ENCODE assay signal across 24 cellular contexts in the genomic region with DNA sequence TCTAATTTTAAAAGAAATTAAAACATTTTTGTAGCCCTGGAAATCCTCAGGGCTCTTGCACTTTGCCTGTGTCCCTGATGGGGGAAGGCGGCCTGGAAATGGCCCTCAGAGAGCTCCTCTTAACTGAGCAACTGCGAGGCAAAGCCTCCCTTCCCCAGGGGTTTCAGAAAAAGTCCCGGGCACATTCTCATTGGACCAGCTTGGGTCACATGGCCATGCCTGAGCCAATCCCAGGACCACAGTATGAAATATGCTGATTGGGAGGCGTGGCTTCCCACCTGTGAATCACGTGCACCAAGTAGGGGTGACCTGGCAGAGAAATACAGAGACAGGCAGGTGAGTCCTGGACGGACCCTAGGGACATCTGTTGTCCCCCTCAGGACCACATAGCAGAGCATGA.
A peak's percentile ranks its signal among the peaks of the same experiment; 100 is the strongest.
DNase-seq lines count a peak whose midpoint lies in the region; ATAC-seq and TF ChIP-seq lines count a peak whose summit lies in the region.
"Had no signal": no experiment of that assay in that cellular context is flagged by ENCODE, and none has a peak within 500 bp of the region (broad histone marks: within the 10 kb centered on the region; RNA-seq: fewer than 3 reads in every experiment).

No MANE protein-coding gene starts in this region.

- no peak overlapping the region for H3K4me3 Mint-ChIP-seq in WTC11
- H3K4me3 Mint-ChIP-seq: activated T-cell treated with anti-CD3 and anti-CD28 coated beads, Interleukin-2, amount 50 U/mL, for 24 hours; memory B cell; T-cell had no signal

- DNase-seq in Right ventricle myocardium inferior (ENCODE audit: missing footprints): peak; percentile 27
- no peak for DNase-seq in left ventricle myocardium superior
- DNase-seq in WTC11 (ENCODE audit: low spot score): peak; percentile 33
- DNase-seq in NOMO-1 treated with DMSO at 0.1 percent for 48 hours (lab: John Stamatoyannopoulos, UW; ENCODE audit: unreplicated experiment): no peak
- no peak for DNase-seq in left lobe of liver (ENCODE audit: low spot score)
- DNase-seq in GM13976 (ENCODE audit: low spot score): no peak
- DNase-seq: activated CD8-positive, alpha-beta memory T cell treated with anti-CD3 and anti-CD28 coated beads for 24 hours; activated naive CD4-positive, alpha-beta T cell treated with Interleukin-2 at 50 U/mL for 16 hours; activated T-cell treated with anti-CD3 and anti-CD28 coated beads, Interleukin-2, amount 50 U/mL, for 24 hours; Caco-2; EL; kidney glomerular epithelial cell; NCI-H526 treated with DMSO at 0.1 percent for 48 hours; Right ventricle myocardium superior; stimulated activated CD4-positive, alpha-beta T cell treated with anti-CD3 and anti-CD28 coated beads, Interleukin-4, amount 100 ng/mL, for 24 hours; stomach; T-cell had no signal

- H3K4me1 Mint-ChIP-seq in WTC11: peaks cover 42% of the 10 kb centered on the region
- H3K4me1 Mint-ChIP-seq: memory B cell had no signal

- peak overlapping the region; percentile 96 for H3K27ac ChIP-seq in layer of hippocampus (ENCODE audit: low read depth, low read length)
- H3K27ac ChIP-seq: BLaER1 treated with 17β-estradiol and CSF1 and Interleukin-3, amounts not matched to agents 10 nM and 100 nM; breast epithelium; coronary artery; HL-60; stomach had no signal

- POLR2A ChIA-PET in WTC11 (lab: Charles Lee): no interaction called here

- H3K36me3 Mint-ChIP-seq in WTC11: no peaks in the 10 kb centered on the region
- H3K36me3 Mint-ChIP-seq: memory B cell, T-cell had no signal

- intact Hi-C loops in Right ventricle myocardium inferior (cut with DNase I) (no loop called here), left ventricle myocardium superior (cut with micrococcal nuclease) (no loop called here)

- TF ChIP-seq CTCF in WTC11 (IDR thresholded peaks at IDR 0.05): no peak
- TF ChIP-seq CTCF in GM13976 (IDR thresholded peaks at IDR 0.05; ENCODE audit: borderline replicate concordance, control extremely low read depth, extremely low read depth, insufficient read depth, missing control alignments): no peak

- in situ Hi-C loops in GM13976 (cut with MboI; ENCODE audit: low sequenced_read_pairs, unreplicated experiment): no loop called here

- CTCF ChIA-PET in WTC11 (lab: Charles Lee): interaction anchor here (0.7 to 1.5 kb wide), 3 partner anchors 11 to 461 kb away, joined by 3 to 5 read pairs (median 4); no protein-coding TSS in a partner anchor

- ATAC-seq in Right ventricle myocardium inferior: no peak
- ATAC-seq in left ventricle myocardium superior: no peak
- peak; percentile 9 for ATAC-seq in WTC11
- no peak for ATAC-seq in left lobe of liver
- no peak for ATAC-seq in GM19035 (IDR thresholded peaks at IDR 0.05; ENCODE audit: unreplicated experiment)
- ATAC-seq: T-cell had no signal

- no peaks in the 10 kb centered on the region for H3K9me3 Mint-ChIP-seq in WTC11
- H3K9me3 Mint-ChIP-seq: activated T-cell treated with anti-CD3 and anti-CD28 coated beads, Interleukin-2, amount 50 U/mL, for 24 hours; memory B cell; T-cell had no signal

- H3K27me3 ChIP-seq in layer of hippocampus (ENCODE audit: control insufficient read depth, insufficient read depth, low read length): no peaks in the 10 kb centered on the region

- no peaks in the 10 kb centered on the region for H3K27me3 Mint-ChIP-seq in WTC11 (ENCODE audit: low read depth)

- H3K27ac Mint-ChIP-seq in WTC11: no peak overlapping the region
- H3K27ac Mint-ChIP-seq: activated T-cell treated with anti-CD3 and anti-CD28 coated beads, Interleukin-2, amount 50 U/mL, for 24 hours; memory B cell; T-cell had no signal

TF ChIP-seq in WTC11, 78 proteins besides CTCF, POLR2A, EP300 and RAD21 (continues in another document):
- no peak for TF ChIP-seq ARID4B (CRISPR knock-in tag; IDR thresholded peaks at IDR 0.05; ENCODE audit: borderline replicate concordance)
- no peak for TF ChIP-seq TP53 (CRISPR knock-in tag; IDR thresholded peaks at IDR 0.05)
- TF ChIP-seq CBFB (CRISPR knock-in tag; IDR thresholded peaks at IDR 0.05; ENCODE audit: low read depth): no peak
- no peak for TF ChIP-seq KAT7 (CRISPR knock-in tag; IDR thresholded peaks at IDR 0.05; ENCODE audit: borderline replicate concordance)
- TF ChIP-seq STAT6 (CRISPR knock-in tag; conservative IDR thresholded peaks at IDR 0.05; ENCODE audit: low read depth): no peak
- TF ChIP-seq, protein P1, sequence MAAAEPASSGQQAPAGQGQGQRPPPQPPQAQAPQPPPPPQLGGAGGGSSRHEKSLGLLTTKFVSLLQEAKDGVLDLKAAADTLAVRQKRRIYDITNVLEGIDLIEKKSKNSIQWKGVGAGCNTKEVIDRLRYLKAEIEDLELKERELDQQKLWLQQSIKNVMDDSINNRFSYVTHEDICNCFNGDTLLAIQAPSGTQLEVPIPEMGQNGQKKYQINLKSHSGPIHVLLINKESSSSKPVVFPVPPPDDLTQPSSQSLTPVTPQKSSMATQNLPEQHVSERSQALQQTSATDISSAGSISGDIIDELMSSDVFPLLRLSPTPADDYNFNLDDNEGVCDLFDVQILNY (CRISPR knock-in tag; IDR thresholded peaks at IDR 0.05): no peak
- peak; percentile 81 for TF ChIP-seq USF1 (CRISPR knock-in tag; IDR thresholded peaks at IDR 0.05)
- TF ChIP-seq, protein P2, sequence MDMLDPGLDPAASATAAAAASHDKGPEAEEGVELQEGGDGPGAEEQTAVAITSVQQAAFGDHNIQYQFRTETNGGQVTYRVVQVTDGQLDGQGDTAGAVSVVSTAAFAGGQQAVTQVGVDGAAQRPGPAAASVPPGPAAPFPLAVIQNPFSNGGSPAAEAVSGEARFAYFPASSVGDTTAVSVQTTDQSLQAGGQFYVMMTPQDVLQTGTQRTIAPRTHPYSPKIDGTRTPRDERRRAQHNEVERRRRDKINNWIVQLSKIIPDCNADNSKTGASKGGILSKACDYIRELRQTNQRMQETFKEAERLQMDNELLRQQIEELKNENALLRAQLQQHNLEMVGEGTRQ (CRISPR knock-in tag; IDR thresholded peaks at IDR 0.05): peak; percentile 88

Comparison
In these comparisons a context has a peak if more than half of its experiments do, and no peak if none do; other contexts are left out.
1. DNase-seq: peak in Right ventricle myocardium inferior (single experiment) and WTC11 (single experiment); none in left ventricle myocardium superior (single experiment), NOMO-1 treated with DMSO at 0.1 percent for 48 hours (single experiment), left lobe of liver (single experiment) and GM13976 (single experiment).